In genomic region chr10:71880425-71881306, GRCh38 we compare ENCODE assay signal across 17 cellular contexts. TPM values are rescaled to one million over a fixed set of nuclear protein-coding genes. Genes with fewer than 3 reads are reported as not detected.
A peak's percentile ranks its signal among the peaks of the same experiment; 100 is the strongest.
DNase-seq lines count a peak whose midpoint lies in the region; ATAC-seq, FAIRE-seq and TF ChIP-seq lines count a peak whose summit lies in the region.
"Had no signal": no experiment of that assay in that cellular context is flagged by ENCODE, and none has a peak within 500 bp of the region (broad histone marks: within the 10 kb centered on the region; RNA-seq: fewer than 3 reads in every experiment).

No MANE protein-coding gene starts in this region.

- DNase-seq in NCI-H2227 (lab: John Stamatoyannopoulos, UW; ENCODE audit: unreplicated experiment) (peak; percentile 5), NCI-H2227 treated with DMSO at 0.1 percent for 48 hours (lab: John Stamatoyannopoulos, UW) (no peak), T-helper 17 cell (no peak), left kidney (ENCODE audit: low read depth, low spot score) (peak; percentile 43), thyroid gland (peak; percentile 46 to 50), HCEC 1CT (no peak), GM19239 (ENCODE audit: insufficient read length, low spot score) (no peak)
- no peak for DNase-seq in activated CD4-positive, alpha-beta T cell treated with anti-CD3 and anti-CD28 coated beads for 4 hours
- DNase-seq: activated CD8-positive, alpha-beta memory T cell treated with anti-CD3 and anti-CD28 coated beads, Interleukin-2, amount 10 ng/mL, durations not matched to agents 7 days and 5 days; amniotic stem cell; glutamatergic neuron; NCI-H1436; stimulated activated CD4-positive, alpha-beta T cell treated with anti-CD3 and anti-CD28 coated beads, Interleukin-4, amount 100 ng/mL, for 4 hours; stomach; T1000 had no signal

- 75 to 79% methylated on average over 13 of the region's 13 CpGs for WGBS in thyroid gland, 2 donors

- no peaks in the 10 kb centered on the region for H3K27me3 Mint-ChIP-seq in T-helper 17 cell
- H3K27me3 Mint-ChIP-seq: memory B cell had no signal

- peaks cover 8 to 20% of the 10 kb centered on the region in 2 donors for H3K4me1 ChIP-seq in thyroid gland

- peak overlapping the region in 1 of 3 donors; percentile 10 for H3K27ac ChIP-seq in thyroid gland
- H3K27ac ChIP-seq: stomach had no signal

- no peak overlapping the region for H3K27ac Mint-ChIP-seq in T-helper 17 cell
- H3K27ac Mint-ChIP-seq: activated CD8-positive, alpha-beta memory T cell treated with anti-CD3 and anti-CD28 coated beads, Interleukin-2, amount 10 ng/mL, durations not matched to agents 7 days and 5 days; memory B cell; progenitor cell of endocrine pancreas had no signal

- no peaks in the 10 kb centered on the region for H3K36me3 Mint-ChIP-seq in T-helper 17 cell (ENCODE audit: low read depth)
- H3K36me3 Mint-ChIP-seq: activated CD8-positive, alpha-beta memory T cell treated with anti-CD3 and anti-CD28 coated beads, Interleukin-2, amount 10 ng/mL, durations not matched to agents 7 days and 5 days; memory B cell had no signal

- no peaks in the 10 kb centered on the region for H3K9me3 ChIP-seq in T-helper 17 cell (ENCODE audit: control insufficient read depth, low read length, poor library complexity, severe bottlenecking)
- no peaks in the 10 kb centered on the region for H3K9me3 ChIP-seq in thyroid gland
- H3K9me3 ChIP-seq: stomach had no signal

- peaks cover 13% of the 10 kb centered on the region for H3K4me1 Mint-ChIP-seq in T-helper 17 cell

- no peak for TF ChIP-seq POLR2A in thyroid gland (IDR thresholded peaks at IDR 0.05)

- no peak for FAIRE-seq in GM19239 (lab: Jason Lieb, UNC)

- intact Hi-C loops in thyroid gland (cut with DNase I): no loop called here

- no peak for ATAC-seq in T-helper 17 cell
- ATAC-seq: activated CD8-positive, alpha-beta memory T cell treated with anti-CD3 and anti-CD28 coated beads, Interleukin-2, amount 10 ng/mL, durations not matched to agents 7 days and 5 days had no signal

- H3K36me3 ChIP-seq in thyroid gland: no peaks in the 10 kb centered on the region
- H3K36me3 ChIP-seq: stomach had no signal

- TF ChIP-seq CTCF in thyroid gland (IDR thresholded peaks at IDR 0.05): no peak

- H3K27me3 ChIP-seq in thyroid gland: no peaks in the 10 kb centered on the region
- H3K27me3 ChIP-seq: stomach had no signal

- no peak overlapping the region for H3K4me3 ChIP-seq in thyroid gland (replicated peaks in 1 of 3)
- H3K4me3 ChIP-seq: stomach had no signal

- peak overlapping the region; percentile 21 for H3K4me3 Mint-ChIP-seq in T-helper 17 cell
- H3K4me3 Mint-ChIP-seq: activated CD8-positive, alpha-beta memory T cell treated with anti-CD3 and anti-CD28 coated beads, Interleukin-2, amount 10 ng/mL, durations not matched to agents 7 days and 5 days; memory B cell had no signal

RNA-seq across cellular contexts. Expression of gene PSAP, which starts 29.6 kb away (rescaled TPM):
- total RNA-seq in T-helper 17 cell (100 to 1,000 TPM; 225 to 235 TPM), thyroid gland (1,000 to 10,000 TPM in 3 of 4 donors, 100 to 1,000 TPM in 1; 978 to 1,211 (median 1,123) TPM)

Comparison
In these comparisons a context has a peak if more than half of its experiments do, and no peak if none do; other contexts are left out.
1. DNase-seq: peak in NCI-H2227 (single experiment), left kidney (single experiment) and thyroid gland (2 of 2); none in NCI-H2227 treated with DMSO at 0.1 percent for 48 hours (single experiment), T-helper 17 cell (0 of 3), HCEC 1CT (single experiment), GM19239 (single experiment) and activated CD4-positive, alpha-beta T cell treated with anti-CD3 and anti-CD28 coated beads for 4 hours (0 of 2).
2. RNA of gene PSAP, which starts 29.6 kb away (total RNA-seq): 978 to 1,211 TPM in thyroid gland; 225 to 235 TPM in T-helper 17 cell; every median in the first group is over 4 times any median in the second.